Comparison of ENCODE assay signal across 8 cellular contexts in the genomic region with DNA sequence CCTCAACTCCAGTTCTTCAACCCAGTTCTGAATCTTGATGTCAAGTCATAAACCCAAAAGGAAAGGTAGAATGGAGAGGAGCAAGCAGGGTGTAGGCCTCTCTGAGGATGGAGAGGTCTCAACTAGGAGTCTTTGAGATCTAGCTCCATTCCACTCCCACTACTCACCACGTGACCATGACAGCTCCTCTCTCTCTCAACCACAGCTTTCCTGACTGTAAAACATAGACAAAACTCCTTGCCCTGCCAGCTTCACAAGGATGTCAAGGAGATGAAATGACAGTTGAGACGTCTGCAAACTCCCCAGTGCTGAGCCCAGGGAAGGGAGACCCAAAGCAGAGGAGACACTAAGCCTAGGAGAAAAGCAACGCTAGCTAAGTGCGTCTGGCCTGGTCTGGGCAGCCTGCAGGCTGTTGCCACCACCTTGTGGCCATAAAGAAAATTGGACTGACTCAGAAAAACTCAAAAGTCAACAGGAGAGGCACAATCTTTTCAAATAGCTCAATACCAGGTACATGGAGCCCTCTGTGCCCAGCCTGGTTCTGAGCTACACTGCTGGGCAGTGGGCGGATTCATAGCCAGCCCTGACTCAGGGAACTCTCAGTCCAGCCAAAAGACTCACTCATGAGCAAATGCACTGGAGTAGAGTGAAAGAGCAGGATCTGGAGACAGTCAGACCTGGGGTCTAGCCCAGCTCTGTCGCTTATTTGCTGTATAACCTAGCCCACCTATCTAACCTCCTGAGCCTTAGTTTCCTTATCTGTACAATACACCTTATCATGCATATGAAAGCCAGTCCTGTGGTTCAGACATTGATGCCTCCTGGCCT. TPM values are rescaled to one million over a fixed set of nuclear protein-coding genes. Genes with fewer than 3 reads are reported as not detected.
DNase-seq lines count a peak whose midpoint lies in the region; ATAC-seq and TF ChIP-seq lines count a peak whose summit lies in the region.

No MANE protein-coding gene starts in this region.

- peak; percentile 56 for DNase-seq in GM19238 (ENCODE audit: insufficient read length, low spot score)
- peak; percentile 23 for DNase-seq in NCI-H526 treated with DMSO at 0.1 percent for 48 hours (lab: John Stamatoyannopoulos, UW)
- DNase-seq in activated CD8-positive, alpha-beta memory T cell treated with anti-CD3 and anti-CD28 coated beads, Interleukin-2, amount 50 U/mL, for 48 hours = peak; percentile 58
- DNase-seq in fibroblast of the aortic adventitia (ENCODE audit: low read depth) = peak; percentile 71

- H4K20me1 ChIP-seq in BLaER1 = peaks cover 27% of the 10 kb centered on the region; the same call in 1 of the 2 replicates

- H3K9me3 ChIP-seq in BLaER1 (no peaks in the 10 kb centered on the region), neutrophil (no peaks in the 10 kb centered on the region)

- peak overlapping the region; percentile 21; the same call in 1 of the 2 replicates for H3K9ac ChIP-seq in BLaER1

- peaks cover 42% of the 10 kb centered on the region for H3K36me3 ChIP-seq in BLaER1
- peaks cover 7% of the 10 kb centered on the region for H3K36me3 ChIP-seq in neutrophil

- H3K27ac ChIP-seq in BLaER1 (peak overlapping the region; percentile 77; the same call in 1 of the 2 replicates), neutrophil (peak overlapping the region; percentile 89)

- H3K4me2 ChIP-seq in BLaER1 = peak overlapping the region; percentile 80

- H3K4me1 ChIP-seq in BLaER1 (peaks cover 57% of the 10 kb centered on the region), neutrophil (ENCODE audit: control insufficient read depth in 1 of 2, insufficient read depth in 1 of 2, low read depth in 1 of 2, low read length in 1 of 2) (peaks cover 79 to 90% of the 10 kb centered on the region in 2 experiments)

- ATAC-seq in GM21737 (IDR thresholded peaks at IDR 0.05; ENCODE audit: unreplicated experiment) (no peak), GM21576 (IDR thresholded peaks at IDR 0.05; ENCODE audit: unreplicated experiment) (no peak)

- TF ChIP-seq CTCF in fibroblast of the aortic adventitia (IDR thresholded peaks at IDR 0.05; ENCODE audit: insufficient read depth, low read length) (peak; percentile 87), neutrophil (IDR thresholded peaks at IDR 0.05) (peak; percentile 63)

- H3K4me3 ChIP-seq in BLaER1 (no peak overlapping the region), fibroblast of the aortic adventitia (ENCODE audit: low read depth, low read length) (no peak overlapping the region), neutrophil (ENCODE audit: low read depth in 1 of 2, low read length in 1 of 2) (no peak overlapping the region)

- H3K27me3 ChIP-seq in BLaER1 (no peaks in the 10 kb centered on the region), neutrophil (no peaks in the 10 kb centered on the region)

RNA-seq across cellular contexts. Expression of gene CLPB, which starts 3.4 kb away (rescaled TPM):
- 19.5 and 24.0 TPM in 2 replicates for total RNA-seq in fibroblast of the aortic adventitia (ENCODE audit: low replicate concordance)
